In the genomic region with DNA sequence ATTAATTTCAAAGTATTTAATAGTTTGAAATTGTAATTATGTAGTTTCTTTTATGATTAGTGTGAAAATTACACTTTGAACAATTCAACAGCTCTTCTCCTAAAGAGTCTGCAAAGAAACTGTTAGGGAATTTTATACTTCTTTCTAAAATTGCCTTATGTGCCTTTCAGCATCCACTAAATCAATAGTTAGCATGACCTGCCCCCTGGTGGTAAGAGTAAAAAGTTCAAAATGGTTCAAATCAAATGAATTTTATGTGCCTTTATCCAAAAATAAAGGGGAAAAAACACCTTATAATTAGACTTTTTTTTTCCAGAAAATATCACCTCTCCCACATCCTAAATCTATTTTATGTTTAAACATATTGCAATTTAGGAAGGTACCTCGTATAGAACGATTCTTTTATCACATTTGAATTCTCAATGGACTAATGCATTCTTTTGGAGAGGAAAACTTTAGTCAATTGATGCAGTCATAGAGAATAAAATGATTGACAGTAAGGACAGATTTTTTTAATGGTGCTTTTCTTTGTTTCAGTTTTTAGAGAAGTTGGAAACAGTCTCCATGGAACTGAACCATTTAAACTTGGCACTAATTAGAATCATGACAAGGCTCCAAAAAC, we compare ENCODE assay signal across 9 cellular contexts.
DNase-seq lines count a peak whose midpoint lies in the region; ATAC-seq and TF ChIP-seq lines count a peak whose summit lies in the region.
"Had no signal": no experiment of that assay in that cellular context is flagged by ENCODE, and none has a peak within 500 bp of the region (broad histone marks: within the 10 kb centered on the region; RNA-seq: fewer than 3 reads in every experiment).

No MANE protein-coding gene starts in this region.

- H3K27ac ChIP-seq in HEK293 (ENCODE audit: extremely low read depth, low read depth, low read length) (no peak overlapping the region), RWPE2 (ENCODE audit: poor library complexity, severe bottlenecking) (no peak overlapping the region)

- H3K27me3 ChIP-seq in RWPE2 (ENCODE audit: insufficient read depth, poor library complexity, severe bottlenecking), result no peaks in the 10 kb centered on the region

- ATAC-seq in RWPE2 (ENCODE audit: low read depth), result no peak
- ATAC-seq in GM21390 (IDR thresholded peaks at IDR 0.05; ENCODE audit: unreplicated experiment), result no peak
- ATAC-seq in HG03342 (IDR thresholded peaks at IDR 0.05; ENCODE audit: unreplicated experiment), result no peak
- ATAC-seq: activated naive CD4-positive, alpha-beta T cell treated with anti-CD3 and anti-CD28 coated beads, Interleukin-2, amount 50 U/mL, for 72 hours had no signal

- H3K27me3 Mint-ChIP-seq in osteocyte (ENCODE audit: unreplicated experiment), result no peaks in the 10 kb centered on the region

- no peak overlapping the region for H3K4me3 Mint-ChIP-seq in osteocyte (ENCODE audit: unreplicated experiment)

- H3K4me3 ChIP-seq in HEK293 (ENCODE audit: low read depth, low read length) (no peak overlapping the region), RWPE2 (ENCODE audit: severe bottlenecking) (no peak overlapping the region)

- H3K9me3 Mint-ChIP-seq in osteocyte (ENCODE audit: unreplicated experiment), result no peaks in the 10 kb centered on the region
- H3K9me3 Mint-ChIP-seq: activated naive CD4-positive, alpha-beta T cell treated with anti-CD3 and anti-CD28 coated beads, Interleukin-2, amount 50 U/mL, for 72 hours had no signal

- H3K9me3 ChIP-seq in HEK293 (ENCODE audit: control insufficient read depth, insufficient read depth, low read depth, low read length), result no peaks in the 10 kb centered on the region
- H3K9me3 ChIP-seq in RWPE2 (ENCODE audit: severe bottlenecking), result no peaks in the 10 kb centered on the region

- peaks cover 30% of the 10 kb centered on the region for H3K4me1 ChIP-seq in HEK293 (ENCODE audit: control insufficient read depth, insufficient read depth, low read length)
- H3K4me1 ChIP-seq in RWPE2 (ENCODE audit: insufficient read depth, poor library complexity, severe bottlenecking), result peaks cover 20% of the 10 kb centered on the region

- H3K27ac Mint-ChIP-seq in osteocyte (ENCODE audit: unreplicated experiment), result no peak overlapping the region
- H3K27ac Mint-ChIP-seq: activated naive CD4-positive, alpha-beta T cell treated with anti-CD3 and anti-CD28 coated beads, Interleukin-2, amount 50 U/mL, for 72 hours had no signal

- TF ChIP-seq CTCF in HEK293 (tag by site-specific recombination; IDR thresholded peaks at IDR 0.05) (no peak), RWPE2 (IDR thresholded peaks at IDR 0.05; ENCODE audit: poor library complexity, severe bottlenecking) (peak; percentile 85), osteocyte (IDR thresholded peaks at IDR 0.05) (peak; percentile 78)

- peak; percentile 21 to 76 for DNase-seq in NOMO-1 (lab: John Stamatoyannopoulos, UW; ENCODE audit: unreplicated experiment in 2 of 2)
- DNase-seq in NOMO-1 treated with dmso at 0.1 percent for 144 hours (lab: John Stamatoyannopoulos, UW; ENCODE audit: unreplicated experiment), result no peak
- no peak for DNase-seq in RWPE2 (ENCODE audit: low spot score)
- DNase-seq in erythroblast (lab: John Stamatoyannopoulos, UW), result peak; percentile 27 to 56
- DNase-seq in osteocyte (ENCODE audit: extremely low spot score, unreplicated experiment), result no peak

- POLR2A ChIA-PET in HEK293 (lab: Yijun Ruan, JAX), result no interaction called here

- CTCF ChIA-PET in HEK293 (lab: Yijun Ruan, JAX), result interaction anchor here (0.5 to 5.0 kb wide), 18 partner anchors 14 to 1225 kb away, joined by 3 to 81 read pairs (median 3); no protein-coding TSS in a partner anchor

- H3K36me3 Mint-ChIP-seq in osteocyte (ENCODE audit: unreplicated experiment), result no peaks in the 10 kb centered on the region
- H3K36me3 Mint-ChIP-seq: activated naive CD4-positive, alpha-beta T cell treated with anti-CD3 and anti-CD28 coated beads, Interleukin-2, amount 50 U/mL, for 72 hours had no signal

- H3K36me3 ChIP-seq in HEK293 (ENCODE audit: control insufficient read depth in 2 of 2, insufficient read depth in 1 of 2, low read length in 2 of 2), result no peaks in the 10 kb centered on the region
- H3K36me3 ChIP-seq in RWPE2 (ENCODE audit: low read depth), result no peaks in the 10 kb centered on the region

- TF ChIP-seq POLR2A in erythroblast (IDR thresholded peaks at IDR 0.05; ENCODE audit: low read length), result no peak

- peaks cover 22% of the 10 kb centered on the region for H3K4me1 Mint-ChIP-seq in osteocyte (ENCODE audit: unreplicated experiment)

TF ChIP-seq in HEK293, 187 proteins besides CTCF, POLR2A, EP300 and RAD21:
- TF ChIP-seq ZIC2 (tag by site-specific recombination; IDR thresholded peaks at IDR 0.05), result no peak
- no peak for TF ChIP-seq ZNF23 (tag by site-specific recombination; IDR thresholded peaks at IDR 0.05; ENCODE audit: borderline replicate concordance)
- TF ChIP-seq IKZF3 (tag by site-specific recombination; IDR thresholded peaks at IDR 0.05), result no peak
- TF ChIP-seq ZNF391 (tag by site-specific recombination; IDR thresholded peaks at IDR 0.05; ENCODE audit: borderline replicate concordance, low read depth), result no peak
- no peak for TF ChIP-seq ZNF549 (tag by site-specific recombination; IDR thresholded peaks at IDR 0.05)
- no peak for TF ChIP-seq ZNF701 (tag by site-specific recombination; IDR thresholded peaks at IDR 0.05)
- no peak for TF ChIP-seq ZFHX2 (tag by site-specific recombination; conservative IDR thresholded peaks at IDR 0.05)
- TF ChIP-seq ZNF211 (tag by site-specific recombination; IDR thresholded peaks at IDR 0.05; ENCODE audit: low read depth), result no peak
- peak; percentile 43 for TF ChIP-seq ZNF654 (tag by site-specific recombination; IDR thresholded peaks at IDR 0.05; ENCODE audit: low read depth)

Comparison
In these comparisons a context has a peak if more than half of its experiments do, and no peak if none do; other contexts are left out.
1. DNase-seq: peak in NOMO-1 (2 of 2) and erythroblast (2 of 2); none in NOMO-1 treated with dmso at 0.1 percent for 144 hours (single experiment), RWPE2 (single experiment) and osteocyte (single experiment).